In genomic region chr14:79552778-79553177, GRCh38 we compare ENCODE assay signal across 33 cellular contexts.
DNase-seq lines count a peak whose midpoint lies in the region; ATAC-seq and TF ChIP-seq lines count a peak whose summit lies in the region.
"Had no signal": no experiment of that assay in that cellular context is flagged by ENCODE, and none has a peak within 500 bp of the region (broad histone marks: within the 10 kb centered on the region; RNA-seq: fewer than 3 reads in every experiment).

No MANE protein-coding gene starts in this region.

- ATAC-seq in PC-3: 0 out of 2 replicates have a peak, but pooled peaks have one; percentile 37
- ATAC-seq in GM18909 (IDR thresholded peaks at IDR 0.05; ENCODE audit: poor library complexity, unreplicated experiment): no peak
- no peak for ATAC-seq in HG02610 (IDR thresholded peaks at IDR 0.05; ENCODE audit: unreplicated experiment)
- ATAC-seq: effector memory CD8-positive, alpha-beta T cell; left ventricle myocardium superior; natural killer cell; right lobe of liver had no signal

- H3K36me3 Mint-ChIP-seq in Caco-2 (ENCODE audit: insufficient read depth, unreplicated experiment) (peaks cover 13% of the 10 kb centered on the region), neural progenitor cell (no peaks in the 10 kb centered on the region)
- H3K36me3 Mint-ChIP-seq: activated naive CD8-positive, alpha-beta T cell; CD4-positive, CD25-positive, alpha-beta regulatory T cell; natural killer cell had no signal

- H3K9me3 ChIP-seq in Caco-2 (no peaks in the 10 kb centered on the region), PC-3 (ENCODE audit: low read length) (no peaks in the 10 kb centered on the region), neural progenitor cell (ENCODE audit: low read depth) (no peaks in the 10 kb centered on the region), OCI-LY7 (ENCODE audit: low read length) (no peaks in the 10 kb centered on the region)
- H3K9me3 ChIP-seq: MG63, right lobe of liver, uterus had no signal

- H3K79me2 ChIP-seq in PC-3 (ENCODE audit: low read length) (no peaks in the 10 kb centered on the region), neural progenitor cell (ENCODE audit: low read depth) (no peaks in the 10 kb centered on the region), OCI-LY7 (ENCODE audit: insufficient read depth, low read depth, low read length) (no peaks in the 10 kb centered on the region)

- peaks cover 49% of the 10 kb centered on the region for H3K4me1 Mint-ChIP-seq in Caco-2 (ENCODE audit: low read depth, unreplicated experiment)
- H3K4me1 Mint-ChIP-seq in neural progenitor cell: peaks cover 25% of the 10 kb centered on the region
- H3K4me1 Mint-ChIP-seq: activated CD4-positive, alpha-beta memory T cell treated with anti-CD3 and anti-CD28 coated beads, Interleukin-2, amount 10 ng/mL, durations not matched to agents 7 days and 5 days; CD4-positive, CD25-positive, alpha-beta regulatory T cell; natural killer cell had no signal

- H3K9me3 Mint-ChIP-seq in Caco-2 (ENCODE audit: unreplicated experiment) (peaks cover 32% of the 10 kb centered on the region), neural progenitor cell (no peaks in the 10 kb centered on the region)
- H3K9me3 Mint-ChIP-seq: activated T-helper 2 cell treated with anti-CD3 and anti-CD28 coated beads, Interferon-gamma antibody, Interleukin-2, Interleukin-4, amounts not matched to agents 10 μg/mL and 5 μg/mL and 100 μg/mL, durations not matched to agents 14 hours and 24 hours and 36 hours had no signal

- H3K27ac Mint-ChIP-seq in Caco-2 (ENCODE audit: unreplicated experiment) (peak overlapping the region; percentile 90), neural progenitor cell (no peak overlapping the region)
- H3K27ac Mint-ChIP-seq: activated CD4-positive, alpha-beta memory T cell treated with anti-CD3 and anti-CD28 coated beads, Interleukin-2, amount 10 ng/mL, durations not matched to agents 7 days and 5 days; activated naive CD8-positive, alpha-beta T cell; activated T-helper 2 cell treated with anti-CD3 and anti-CD28 coated beads, Interferon-gamma antibody, Interleukin-2, Interleukin-4, amounts not matched to agents 10 μg/mL and 5 μg/mL and 100 μg/mL, durations not matched to agents 14 hours and 24 hours and 36 hours; CD4-positive, CD25-positive, alpha-beta regulatory T cell; effector memory CD8-positive, alpha-beta T cell; natural killer cell had no signal

- H3K27me3 ChIP-seq in Caco-2 (replicated peaks; ENCODE audit: control insufficient read depth, insufficient read depth, low read length) (no peaks in the 10 kb centered on the region), PC-3 (ENCODE audit: low read length) (no peaks in the 10 kb centered on the region), neural progenitor cell (no peaks in the 10 kb centered on the region)
- H3K27me3 ChIP-seq: MG63, right lobe of liver, uterus had no signal

- intact Hi-C loops in Caco-2 (cut with micrococcal nuclease; ENCODE audit: unreplicated experiment) (loop anchor here (1.0 to 10.0 kb wide), 8 partner anchors 10 to 274 kb away; no protein-coding TSS in a partner anchor), PC-3 (cut with micrococcal nuclease) (no loop called here), OCI-LY7 (cut with micrococcal nuclease; ENCODE audit: unreplicated experiment) (no loop called here)

- POLR2A ChIA-PET in Caco-2 (lab: Charles Lee) (interaction anchor here (0.6 to 0.7 kb wide), 2 partner anchors 12 to 43 kb away, joined by 3 to 4 read pairs; no protein-coding TSS in a partner anchor), PC-3 (lab: Charles Lee; ENCODE audit: unreplicated experiment) (no interaction called here), OCI-LY7 (lab: Charles Lee) (no interaction called here)

- H3K9me2 ChIP-seq in PC-3 (replicated peaks; ENCODE audit: low read length) (no peaks in the 10 kb centered on the region), OCI-LY7 (ENCODE audit: insufficient read depth, low read length) (no peaks in the 10 kb centered on the region)

- peaks cover 63% of the 10 kb centered on the region for H3K4me1 ChIP-seq in Caco-2
- H3K4me1 ChIP-seq in PC-3 (ENCODE audit: insufficient read depth, low read length): no peaks in the 10 kb centered on the region
- peaks cover 35% of the 10 kb centered on the region for H3K4me1 ChIP-seq in neural progenitor cell
- no peaks in the 10 kb centered on the region for H3K4me1 ChIP-seq in OCI-LY7 (ENCODE audit: insufficient read depth, low read length, poor library complexity, severe bottlenecking)
- H3K4me1 ChIP-seq: parathyroid adenoma, right lobe of liver, uterus had no signal

- H3K4me3 Mint-ChIP-seq in Caco-2 (ENCODE audit: unreplicated experiment): peak overlapping the region; percentile 62
- no peak overlapping the region for H3K4me3 Mint-ChIP-seq in neural progenitor cell
- H3K4me3 Mint-ChIP-seq: activated CD4-positive, alpha-beta memory T cell treated with anti-CD3 and anti-CD28 coated beads, Interleukin-2, amount 10 ng/mL, durations not matched to agents 7 days and 5 days; activated naive CD8-positive, alpha-beta T cell; CD4-positive, CD25-positive, alpha-beta regulatory T cell; effector memory CD8-positive, alpha-beta T cell; natural killer cell had no signal

- no TSS peak for BruUV-seq in Caco-2 (replicated peaks; lab: Mats Ljungman, UMichigan)
- BruUV-seq in PC-3 (replicated peaks; lab: Mats Ljungman, UMichigan): no TSS peak
- BruUV-seq in OCI-LY7 (replicated peaks; lab: Mats Ljungman, UMichigan): no TSS peak

- H4K20me1 ChIP-seq in PC-3 (ENCODE audit: low read length): no peaks in the 10 kb centered on the region
- no peaks in the 10 kb centered on the region for H4K20me1 ChIP-seq in neural progenitor cell (ENCODE audit: low read depth)
- no peaks in the 10 kb centered on the region for H4K20me1 ChIP-seq in OCI-LY7 (ENCODE audit: insufficient read depth, low read length)

- TF ChIP-seq CTCF in Caco-2 (IDR thresholded peaks at IDR 0.05; ENCODE audit: insufficient read depth in 1 of 2, low read depth in 1 of 2, low read length in 1 of 2, severe bottlenecking in 1 of 2, unreplicated experiment in 1 of 2): no peak
- TF ChIP-seq CTCF in PC-3 (conservative IDR thresholded peaks at IDR 0.05; ENCODE audit: low read depth, low read length): no peak
- no peak for TF ChIP-seq CTCF in neural progenitor cell (IDR thresholded peaks at IDR 0.05)
- TF ChIP-seq CTCF in OCI-LY7 (conservative IDR thresholded peaks at IDR 0.05; ENCODE audit: low read length): no peak

- H3K4me3 ChIP-seq in Caco-2 (ENCODE audit: low read depth, low read length) (no peak overlapping the region), PC-3 (ENCODE audit: low read length) (no peak overlapping the region), neural progenitor cell (no peak overlapping the region), OCI-LY7 (ENCODE audit: low read depth, low read length, poor library complexity, severe bottlenecking) (no peak overlapping the region)
- H3K4me3 ChIP-seq: MG63, right lobe of liver, uterus had no signal

- no peaks in the 10 kb centered on the region for H3K36me3 ChIP-seq in Caco-2 (ENCODE audit: control insufficient read depth, insufficient read depth, low read length)
- H3K36me3 ChIP-seq in PC-3 (ENCODE audit: low read depth, low read length): no peaks in the 10 kb centered on the region
- H3K36me3 ChIP-seq in neural progenitor cell: no peaks in the 10 kb centered on the region
- H3K36me3 ChIP-seq in OCI-LY7 (ENCODE audit: insufficient read depth, low read length): no peaks in the 10 kb centered on the region
- H3K36me3 ChIP-seq: MG63, right lobe of liver, uterus had no signal

- H3K27ac ChIP-seq in PC-3 (ENCODE audit: low read length) (no peak overlapping the region), neural progenitor cell (no peak overlapping the region), OCI-LY7 (ENCODE audit: low read depth, low read length, poor library complexity, severe bottlenecking) (no peak overlapping the region)
- H3K27ac ChIP-seq: parathyroid adenoma, right lobe of liver, RWPE1, uterus had no signal

- H2AFZ ChIP-seq in PC-3 (ENCODE audit: low read length) (no peak overlapping the region), neural progenitor cell (replicated peaks) (no peak overlapping the region), OCI-LY7 (ENCODE audit: low read length) (no peak overlapping the region)
- H2AFZ ChIP-seq: parathyroid adenoma had no signal

- CTCF ChIA-PET in Caco-2 (lab: Charles Lee): no interaction called here
- CTCF ChIA-PET in PC-3 (lab: Charles Lee): no interaction called here
- CTCF ChIA-PET in OCI-LY7 (lab: Charles Lee; ENCODE audit: unreplicated experiment): no interaction called here

- DNase-seq in Caco-2 (peak; percentile 91 to 92), PC-3 (peak; percentile 27), iPS-NIHi11 (ENCODE audit: low spot score) (peak; percentile 27), neural progenitor cell (ENCODE audit: low spot score) (peak; percentile 55), OCI-LY7 (ENCODE audit: low spot score) (no peak), NCI-H748 (lab: John Stamatoyannopoulos, UW; ENCODE audit: unreplicated experiment) (no peak)
- DNase-seq: 8988T; activated CD4-positive, alpha-beta memory T cell treated with anti-CD3 and anti-CD28 coated beads, Interleukin-2, amount 10 ng/mL, durations not matched to agents 7 days and 5 days; activated CD4-positive, CD25-positive, alpha-beta regulatory T cell treated with anti-CD3 and anti-CD28 coated beads, Interleukin-2, amount 50 U/mL, for 72 hours; activated CD8-positive, alpha-beta memory T cell treated with anti-CD3 and anti-CD28 coated beads, Interleukin-2, amount 50 U/mL, for 48 hours; aorta; caudate nucleus; CD4-positive, CD25-positive, alpha-beta regulatory T cell; cortex of kidney; effector memory CD8-positive, alpha-beta T cell; head of caudate nucleus; left ventricle myocardium superior; MG63; natural killer cell; NCI-H1105 treated with DMSO at 0.1 percent for 48 hours; NCI-H2029 treated with DMSO at 0.1 percent for 48 hours; NCI-H2227 treated with DMSO at 0.1 percent for 48 hours; NCI-H748 treated with DMSO at 0.1 percent for 48 hours; right lobe of liver; stimulated activated naive CD4-positive, alpha-beta T cell treated with Interleukin-2 at 50 U/mL for 16 hours; T-helper 1 cell; uterus had no signal

- H3K9ac ChIP-seq in PC-3 (ENCODE audit: low read length): no peak overlapping the region
- no peak overlapping the region for H3K9ac ChIP-seq in neural progenitor cell
- H3K9ac ChIP-seq: parathyroid adenoma had no signal

- no peaks in the 10 kb centered on the region for H3K27me3 Mint-ChIP-seq in Caco-2 (ENCODE audit: insufficient read depth, unreplicated experiment)
- no peaks in the 10 kb centered on the region for H3K27me3 Mint-ChIP-seq in neural progenitor cell (ENCODE audit: insufficient read depth, low read depth)
- H3K27me3 Mint-ChIP-seq: activated CD4-positive, alpha-beta memory T cell treated with anti-CD3 and anti-CD28 coated beads, Interleukin-2, amount 10 ng/mL, durations not matched to agents 7 days and 5 days; activated naive CD8-positive, alpha-beta T cell; CD4-positive, CD25-positive, alpha-beta regulatory T cell; effector memory CD8-positive, alpha-beta T cell had no signal

- H3K4me2 ChIP-seq in PC-3 (ENCODE audit: low read length): no peak overlapping the region
- H3K4me2 ChIP-seq in neural progenitor cell: peak overlapping the region; percentile 25
- H3K4me2 ChIP-seq in OCI-LY7 (ENCODE audit: low read length): no peak overlapping the region

- H3F3A ChIP-seq in PC-3 (ENCODE audit: low read length, unreplicated experiment) (no peaks in the 10 kb centered on the region), neural progenitor cell (ENCODE audit: low read depth) (peaks cover 6% of the 10 kb centered on the region)

Comparison
In these comparisons a context has a peak if more than half of its experiments do, and no peak if none do; other contexts are left out.
1. DNase-seq: peak in Caco-2 (2 of 2), PC-3 (single experiment), iPS-NIHi11 (single experiment) and neural progenitor cell (single experiment); none in OCI-LY7 (single experiment) and NCI-H748 (single experiment).